Comparison of ENCODE assay signal across 8 cellular contexts in the genomic region with DNA sequence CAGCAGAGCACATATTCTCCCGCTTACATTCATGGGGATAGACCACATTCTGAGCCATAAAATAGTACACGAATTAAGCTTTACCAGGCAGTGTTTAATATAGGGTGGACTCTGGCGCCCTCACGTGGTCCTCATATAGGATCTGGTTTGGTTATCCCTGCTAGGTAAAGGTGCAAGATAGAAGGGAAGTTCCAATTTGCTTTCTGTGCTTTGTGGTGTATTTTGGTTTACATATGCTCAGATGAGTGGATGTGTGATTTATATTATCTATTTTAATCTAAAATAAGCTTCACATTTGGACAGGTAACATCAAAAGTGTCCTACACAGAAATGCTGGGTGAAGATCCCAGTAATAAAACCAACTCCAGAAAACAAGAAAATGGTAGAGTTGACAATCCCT. TPM values are rescaled to one million over a fixed set of nuclear protein-coding genes. Genes with fewer than 3 reads are reported as not detected.
A peak's percentile ranks its signal among the peaks of the same experiment; 100 is the strongest.
DNase-seq lines count a peak whose midpoint lies in the region; ATAC-seq and TF ChIP-seq lines count a peak whose summit lies in the region.

No MANE protein-coding gene starts in this region.

- H3K9me3 ChIP-seq in Karpas-422 (ENCODE audit: low read length) (no peaks in the 10 kb centered on the region), PC-3 (ENCODE audit: low read length) (no peaks in the 10 kb centered on the region)
- no peaks in the 10 kb centered on the region for H3K9me3 ChIP-seq in naive thymus-derived CD4-positive, alpha-beta T cell (ENCODE audit: control insufficient read depth in 2 of 3, low read length in 3 of 3)

- peak; percentile 83 for DNase-seq in Karpas-422
- peak; percentile 90 for DNase-seq in PC-3
- peak; percentile 52 for DNase-seq in activated T-cell treated with anti-CD3 and anti-CD28 coated beads for 1 hour (ENCODE audit: low read depth)
- DNase-seq in erythroblast (lab: John Stamatoyannopoulos, UW), result peak; percentile 84 to 91
- DNase-seq in naive thymus-derived CD4-positive, alpha-beta T cell, result peak; percentile 29 to 78 (median 65)
- peak; percentile 47 for DNase-seq in stimulated activated naive B cell treated with anti-CD40 and anti-IgM and Interleukin-4, amounts not matched to agents 10 μg/mL and 1 μg/mL and 100 μg/mL, for 72 hours
- DNase-seq in mesenteric fat pad (ENCODE audit: low spot score), result no peak

- no peak overlapping the region for H3K27ac ChIP-seq in Karpas-422 (ENCODE audit: low read length)
- no peak overlapping the region for H3K27ac ChIP-seq in PC-3 (ENCODE audit: low read length)
- H3K27ac ChIP-seq in naive thymus-derived CD4-positive, alpha-beta T cell (ENCODE audit: low read depth, low read length), result no peak overlapping the region

- H3K27me3 ChIP-seq in Karpas-422 (ENCODE audit: low read length) (no peaks in the 10 kb centered on the region), PC-3 (ENCODE audit: low read length) (peaks cover 80% of the 10 kb centered on the region)
- no peaks in the 10 kb centered on the region for H3K27me3 ChIP-seq in naive thymus-derived CD4-positive, alpha-beta T cell (ENCODE audit: control insufficient read depth in 2 of 2, insufficient read depth in 2 of 2, low read length in 2 of 2)

- H3K27me3 Mint-ChIP-seq in naive thymus-derived CD4-positive, alpha-beta T cell, result peaks cover 5 to 60% (median 23%) of the 10 kb centered on the region in 5 donors
- H3K27me3 Mint-ChIP-seq in stimulated activated naive B cell treated with anti-CD40 and anti-IgM and Interleukin-4, amounts not matched to agents 10 μg/mL and 1 μg/mL and 100 μg/mL, for 72 hours, result no peaks in the 10 kb centered on the region

- H3K4me3 ChIP-seq in Karpas-422 (ENCODE audit: low read length), result no peak overlapping the region
- no peak overlapping the region for H3K4me3 ChIP-seq in PC-3 (ENCODE audit: low read length)
- H3K4me3 ChIP-seq in naive thymus-derived CD4-positive, alpha-beta T cell (ENCODE audit: low read length), result no peak overlapping the region

- intact Hi-C loops in PC-3 (cut with micrococcal nuclease), result loop anchor here (1.0 to 5.0 kb wide), 8 partner anchors 94 to 587 kb away; partner anchors contain the start of genes CD55 and PFKFB2
- intact Hi-C loops in naive thymus-derived CD4-positive, alpha-beta T cell (cut with micrococcal nuclease), result loop anchor here (1.0 to 5.0 kb wide), 13 partner anchors 10 to 865 kb away; partner anchors contain the start of genes CD55 (in 2 of the 2) and CR2 (in 1 of the 2)

- TF ChIP-seq POLR2A in erythroblast (IDR thresholded peaks at IDR 0.05; ENCODE audit: low read length), result no peak

- no peak overlapping the region for H2AFZ ChIP-seq in Karpas-422 (ENCODE audit: low read length)
- no peak overlapping the region for H2AFZ ChIP-seq in PC-3 (ENCODE audit: low read length)

- TF ChIP-seq CTCF in GM12872 (IDR thresholded peaks at IDR 0.05; ENCODE audit: insufficient read depth, low read depth, low read length), result peak; percentile 75
- TF ChIP-seq CTCF in PC-3 (conservative IDR thresholded peaks at IDR 0.05; ENCODE audit: low read depth, low read length), result peak; percentile 99

- H3K4me3 Mint-ChIP-seq in naive thymus-derived CD4-positive, alpha-beta T cell, result no peak overlapping the region
- H3K4me3 Mint-ChIP-seq in stimulated activated naive B cell treated with anti-CD40 and anti-IgM and Interleukin-4, amounts not matched to agents 10 μg/mL and 1 μg/mL and 100 μg/mL, for 72 hours, result no peak overlapping the region

- H3K9ac ChIP-seq in Karpas-422 (ENCODE audit: low read length), result no peak overlapping the region
- no peak overlapping the region for H3K9ac ChIP-seq in PC-3 (ENCODE audit: low read length)

- POLR2A ChIA-PET in PC-3 (lab: Charles Lee; ENCODE audit: unreplicated experiment), result no interaction called here
- POLR2A ChIA-PET in naive thymus-derived CD4-positive, alpha-beta T cell (lab: Charles Lee), result interaction anchor here (0.6 to 1.1 kb wide), 2 partner anchors 42 to 45 kb away, joined by 4 read pairs; partner anchors contain the start of gene CR2

- no peak overlapping the region for H3K4me2 ChIP-seq in Karpas-422 (ENCODE audit: low read depth, low read length, poor library complexity, severe bottlenecking)
- no peak overlapping the region for H3K4me2 ChIP-seq in PC-3 (ENCODE audit: low read length)

- peak; percentile 99 for ATAC-seq in PC-3
- ATAC-seq in naive thymus-derived CD4-positive, alpha-beta T cell, result peak; percentile 79
- ATAC-seq in stimulated activated naive B cell treated with anti-CD40 and anti-IgM and Interleukin-4, amounts not matched to agents 10 μg/mL and 1 μg/mL and 100 μg/mL, for 72 hours (replicated peaks), result peak; percentile 70 to 75

- H3K4me1 Mint-ChIP-seq in naive thymus-derived CD4-positive, alpha-beta T cell, result peaks cover 6 to 17% (median 11%) of the 10 kb centered on the region in 7 donors
- H3K4me1 Mint-ChIP-seq in stimulated activated naive B cell treated with anti-CD40 and anti-IgM and Interleukin-4, amounts not matched to agents 10 μg/mL and 1 μg/mL and 100 μg/mL, for 72 hours, result peaks cover 17 to 39% of the 10 kb centered on the region in 2 donors

- peaks cover 0 to 2% (median 0%) of the 10 kb centered on the region in 11 donors for H3K9me3 Mint-ChIP-seq in naive thymus-derived CD4-positive, alpha-beta T cell
- H3K9me3 Mint-ChIP-seq in stimulated activated naive B cell treated with anti-CD40 and anti-IgM and Interleukin-4, amounts not matched to agents 10 μg/mL and 1 μg/mL and 100 μg/mL, for 72 hours, result no peaks in the 10 kb centered on the region

- CTCF ChIA-PET in PC-3 (lab: Charles Lee), result interaction anchor here (0.6 to 1.5 kb wide), 5 partner anchors 66 to 467 kb away, joined by 3 to 10 read pairs (median 3); partner anchors contain the start of gene C1orf116
- CTCF ChIA-PET in naive thymus-derived CD4-positive, alpha-beta T cell (lab: Charles Lee), result interaction anchor here (0.7 to 3.4 kb wide), 15 partner anchors 11 to 517 kb away, joined by 3 to 43 read pairs (median 5); partner anchors contain the start of genes C4BPB, CD55 and CR2

- H4K20me1 ChIP-seq in Karpas-422 (ENCODE audit: insufficient read depth, low read depth, low read length) (no peaks in the 10 kb centered on the region), PC-3 (ENCODE audit: low read length) (no peaks in the 10 kb centered on the region)

- no peaks in the 10 kb centered on the region for H3K4me1 ChIP-seq in Karpas-422 (ENCODE audit: low read length)
- no peaks in the 10 kb centered on the region for H3K4me1 ChIP-seq in PC-3 (ENCODE audit: insufficient read depth, low read length)
- H3K4me1 ChIP-seq in naive thymus-derived CD4-positive, alpha-beta T cell (ENCODE audit: control insufficient read depth in 2 of 2, insufficient read depth in 2 of 2, low read length in 2 of 2), result peaks cover 0 to 6% of the 10 kb centered on the region in 2 donors

- no peaks in the 10 kb centered on the region for H3K36me3 ChIP-seq in Karpas-422 (ENCODE audit: insufficient read depth, low read length)
- H3K36me3 ChIP-seq in PC-3 (ENCODE audit: low read depth, low read length), result no peaks in the 10 kb centered on the region
- no peaks in the 10 kb centered on the region for H3K36me3 ChIP-seq in naive thymus-derived CD4-positive, alpha-beta T cell (ENCODE audit: control insufficient read depth in 2 of 3, insufficient read depth in 3 of 3, low read length in 3 of 3)

- H3K9me2 ChIP-seq in Karpas-422 (replicated peaks; ENCODE audit: insufficient read depth, low read length), result no peaks in the 10 kb centered on the region
- H3K9me2 ChIP-seq in PC-3 (replicated peaks; ENCODE audit: low read length), result no peaks in the 10 kb centered on the region

- H3K79me2 ChIP-seq in Karpas-422 (ENCODE audit: low read length), result no peaks in the 10 kb centered on the region
- H3K79me2 ChIP-seq in PC-3 (ENCODE audit: low read length), result no peaks in the 10 kb centered on the region

- H3K36me3 Mint-ChIP-seq in naive thymus-derived CD4-positive, alpha-beta T cell, result no peaks in the 10 kb centered on the region
- H3K36me3 Mint-ChIP-seq in stimulated activated naive B cell treated with anti-CD40 and anti-IgM and Interleukin-4, amounts not matched to agents 10 μg/mL and 1 μg/mL and 100 μg/mL, for 72 hours, result no peaks in the 10 kb centered on the region

- no peaks in the 10 kb centered on the region for H3F3A ChIP-seq in PC-3 (ENCODE audit: low read length, unreplicated experiment)

- no TSS peak for BruUV-seq in PC-3 (replicated peaks; lab: Mats Ljungman, UMichigan)

- peak overlapping the region in 1 of 9 donors; percentile 59 for H3K27ac Mint-ChIP-seq in naive thymus-derived CD4-positive, alpha-beta T cell
- H3K27ac Mint-ChIP-seq in stimulated activated naive B cell treated with anti-CD40 and anti-IgM and Interleukin-4, amounts not matched to agents 10 μg/mL and 1 μg/mL and 100 μg/mL, for 72 hours, result no peak overlapping the region

RNA-seq across cellular contexts. Expression of gene CR1, which starts 3.6 kb away (rescaled TPM):
- not detected in 2 replicates for total RNA-seq in Karpas-422 (2014; rRNA removed; shearing (Covaris generic); ENCODE audit: low replicate concordance)
- total RNA-seq in PC-3 (2014; rRNA removed) (not detected in 2 replicates), mesenteric fat pad (31.2 TPM)
- 10 to 100 TPM in 2 of 5 experiments, 1 to 10 TPM in 2, under 1 TPM in 1; 0.19 to 50.1 (median 2.8) TPM for total RNA-seq in naive thymus-derived CD4-positive, alpha-beta T cell
- 1 to 10 TPM; 4.3 to 8.9 TPM for polyA plus RNA-seq in naive thymus-derived CD4-positive, alpha-beta T cell

RNA-seq across cellular contexts. Expression of gene CR2, which starts 45.4 kb away (rescaled TPM):
- total RNA-seq in Karpas-422 (2014; rRNA removed; shearing (Covaris generic); ENCODE audit: low replicate concordance), result 0.11 TPM in 1 of 2 replicates, not detected in the other
- total RNA-seq in PC-3 (2014; rRNA removed), result not detected in 2 replicates
- 10 to 100 TPM in 1 of 5 experiments, 1 to 10 TPM in 3, not detected in 1; 2.6 to 13.1 (median 3.4) TPM for total RNA-seq in naive thymus-derived CD4-positive, alpha-beta T cell
- polyA plus RNA-seq in naive thymus-derived CD4-positive, alpha-beta T cell, result 10 to 100 TPM; 13.3 to 14.5 TPM
- total RNA-seq in mesenteric fat pad, result not detected
